Comparison of ENCODE assay signal across 8 cellular contexts in the genomic region with DNA sequence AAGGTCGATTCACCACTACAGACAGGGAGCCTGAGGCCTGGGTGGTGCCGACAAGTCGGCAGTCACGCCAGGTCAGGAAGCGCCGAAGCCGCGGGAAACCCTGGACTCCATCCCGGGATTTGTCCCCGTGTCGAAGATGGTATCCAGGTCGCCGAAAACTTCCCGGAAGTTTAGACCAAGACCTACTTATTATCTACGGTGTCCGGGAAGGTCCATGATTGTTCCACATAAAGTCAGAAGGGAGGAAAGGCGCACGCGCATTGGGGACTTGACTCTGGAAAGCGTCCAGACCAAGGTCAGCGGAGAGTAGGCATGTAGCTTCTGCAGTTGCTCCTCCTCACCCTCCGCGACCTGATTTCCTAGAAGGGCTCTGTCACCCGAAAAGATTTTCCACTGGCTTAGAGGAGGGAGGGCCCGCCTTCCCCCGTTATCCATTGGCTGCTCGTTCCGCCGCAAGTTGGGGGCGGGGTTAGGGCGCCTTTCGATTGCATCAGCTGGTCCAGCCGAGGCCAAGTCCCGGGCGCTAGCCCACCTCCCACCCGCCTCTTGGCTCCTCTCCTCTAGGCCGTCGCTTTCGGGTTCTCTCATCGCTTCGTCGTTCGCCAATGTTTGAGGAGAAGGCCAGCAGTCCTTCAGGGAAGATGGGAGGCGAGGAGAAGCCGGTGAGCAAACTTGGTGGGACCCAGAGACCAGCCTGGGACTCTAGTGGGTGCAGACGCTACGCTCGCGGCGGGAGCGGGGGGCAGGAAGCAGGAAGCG. TPM values are rescaled to one million over a fixed set of nuclear protein-coding genes. Genes with fewer than 3 reads are reported as not detected.
DNase-seq lines count a peak whose midpoint lies in the region; ATAC-seq and TF ChIP-seq lines count a peak whose summit lies in the region.

A gene (plus strand): TSS at position 484 of the 759 bp plus-strand sequence. CDS start 122 bp downstream, at position 606.

- H3K36me3 ChIP-seq in BLaER1 (peaks cover 24% of the 10 kb centered on the region), colonic mucosa (no peaks in the 10 kb centered on the region)

- peak within 1 kb of the TSS; percentile 89 for H3K4me2 ChIP-seq in BLaER1

- H3K4me3 ChIP-seq in BLaER1 (peak within 1 kb of the TSS; percentile 91), colonic mucosa (peak within 1 kb of the TSS; percentile 70)

- intact Hi-C loops in colonic mucosa (cut with DNase I) = no loop called here

- peak within 1 kb of the TSS; percentile 98 for H3K27ac ChIP-seq in BLaER1
- peak within 1 kb of the TSS; percentile 92 for H3K27ac ChIP-seq in colonic mucosa

- H3K9ac ChIP-seq in BLaER1 (peak within 1 kb of the TSS; percentile 94), colonic mucosa (ENCODE audit: low read depth in 2 of 2, low read length in 2 of 2) (peak within 1 kb of the TSS; percentile 80 to 97)

- no peaks in the 10 kb centered on the region for H3K9me3 ChIP-seq in BLaER1
- no peaks in the 10 kb centered on the region for H3K9me3 ChIP-seq in colonic mucosa

- TF ChIP-seq CTCF in colonic mucosa (IDR thresholded peaks at IDR 0.05) = no peak

- no peaks in the 10 kb centered on the region for H3K27me3 ChIP-seq in BLaER1
- no peaks in the 10 kb centered on the region for H3K27me3 ChIP-seq in colonic mucosa

- H3K4me1 ChIP-seq in BLaER1 = peaks cover 39% of the 10 kb centered on the region
- peaks cover 5% of the 10 kb centered on the region for H3K4me1 ChIP-seq in colonic mucosa

- peak; percentile 98 for ATAC-seq in GM19324 (IDR thresholded peaks at IDR 0.05; ENCODE audit: low FRiP score, unreplicated experiment)
- ATAC-seq in HG03460 (IDR thresholded peaks at IDR 0.05; ENCODE audit: unreplicated experiment) = peak; percentile 91

- H4K20me1 ChIP-seq in BLaER1 = peaks cover 41% of the 10 kb centered on the region

- DNase-seq in NCI-H524 treated with DMSO at 0.1 percent for 48 hours (lab: John Stamatoyannopoulos, UW) (peak; percentile 100), colonic mucosa (peak; percentile 99), kidney tubule cell (ENCODE audit: low spot score) (peak; percentile 100)
- DNase-seq in activated CD4-positive, alpha-beta T cell treated with anti-CD3 and anti-CD28 coated beads for 4 hours = peak; percentile 93
- peak; percentile 81 to 94 (median 88) for DNase-seq in stimulated activated CD4-positive, alpha-beta T cell treated with anti-CD3 and anti-CD28 coated beads, Interleukin-1b, Interleukin-23, amount 100 ng/mL, for 24 hours (ENCODE audit: low read depth in 4 of 4, low spot score in 1 of 4)

RNA-seq across cellular contexts. Expression of the gene that starts here (rescaled TPM):
- total RNA-seq in colonic mucosa = 100 to 1,000 TPM; 146 to 187 TPM

Comparison
In these comparisons a context has a peak if more than half of its experiments do, and no peak if none do; other contexts are left out.
1. Peak in every context shown above with its lines: DNase-seq, ATAC-seq, H3K4me3 ChIP-seq and H3K27ac ChIP-seq.